Comparison of ENCODE assay signal across 8 cellular contexts in the genomic region with DNA sequence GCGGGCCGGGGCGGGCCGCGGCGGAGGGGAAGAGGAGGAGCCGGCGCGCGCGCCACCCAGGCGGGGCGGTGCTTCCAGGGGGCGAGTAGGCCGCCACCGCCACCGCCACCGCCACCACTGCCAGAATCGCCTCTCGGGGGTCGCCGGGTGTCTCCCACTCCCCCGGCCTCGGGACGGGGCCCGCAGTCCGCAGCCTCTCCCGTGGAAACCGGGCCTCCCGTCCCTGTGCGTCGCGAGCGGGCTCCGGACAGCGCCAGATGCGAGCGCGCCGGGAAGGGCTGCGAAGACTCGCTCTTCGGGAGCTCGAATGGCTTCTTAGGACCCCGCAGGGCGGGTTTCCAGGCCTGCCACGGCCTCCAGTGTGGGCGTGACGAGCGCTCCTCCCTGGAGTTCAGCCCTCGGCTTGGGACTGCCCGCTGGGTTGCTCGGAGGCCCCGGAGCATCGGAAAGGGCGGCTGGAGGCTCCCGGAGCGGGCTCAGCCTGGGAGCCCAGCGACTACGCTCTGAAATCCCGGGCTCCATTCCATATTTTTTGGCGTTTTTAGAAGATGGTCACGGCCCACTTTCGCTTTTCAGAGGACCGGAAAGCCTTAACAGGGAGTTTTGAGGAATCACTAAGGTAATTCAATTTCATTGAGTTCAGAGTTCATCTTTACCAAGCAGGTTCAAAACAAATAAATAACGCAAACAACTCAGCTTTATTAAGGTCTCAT. TPM values are rescaled to one million over a fixed set of nuclear protein-coding genes. Genes with fewer than 3 reads are reported as not detected.
DNase-seq lines count a peak whose midpoint lies in the region; TF ChIP-seq lines count a peak whose summit lies in the region.

No MANE protein-coding gene starts in this region.

- H2BK5ac ChIP-seq in H9 (ENCODE audit: insufficient read length, low read length) = no peak overlapping the region

- H3K9me2 ChIP-seq in neural cell (ENCODE audit: insufficient read depth, low read length) = no peaks in the 10 kb centered on the region

- H4K5ac ChIP-seq in H9 (ENCODE audit: insufficient read length, low read depth, low read length) = no peak overlapping the region

- H3K4me1 Mint-ChIP-seq in H9 = peaks cover 12 to 14% of the 10 kb centered on the region in 2 experiments

- H3K27ac Mint-ChIP-seq in H9 = peak overlapping the region; percentile 39 to 59 (median 55); a peak in 1 of 7 replicates

- H4K20me1 ChIP-seq in H9 (ENCODE audit: control insufficient read depth, insufficient read depth, insufficient read length) (peaks cover 2% of the 10 kb centered on the region), neural cell (ENCODE audit: insufficient read depth) (no peaks in the 10 kb centered on the region)

- no peak overlapping the region for H2BK120ac ChIP-seq in H9 (ENCODE audit: low read depth, low read length, poor library complexity, severe bottlenecking)

- no peak overlapping the region for H2BK12ac ChIP-seq in H9 (ENCODE audit: insufficient read length, low read depth, low read length)

- no peak overlapping the region for H3T11ph ChIP-seq in H9 (ENCODE audit: low read length)

- intact Hi-C loops in stomach (cut with DNase I; ENCODE audit: low total_unique reads) = no loop called here

- WGBS in H9 (ENCODE audit: extremely low coverage, insufficient read length, low lambda C conversion rate) = no CpG with 5 or more reads among the region's 66 CpGs
- WGBS in stomach, 5 donors = 0 to 1% (median 0%) methylated on average over 15 to 66 of the region's 66 CpGs

- H3K9me3 ChIP-seq in H9 (ENCODE audit: control insufficient read depth, low read depth, low read length) (peaks cover 8% of the 10 kb centered on the region), neural cell (ENCODE audit: low read length) (no peaks in the 10 kb centered on the region), stomach (no peaks in the 10 kb centered on the region)

- H3K23ac ChIP-seq in H9 (ENCODE audit: insufficient read length, low read depth, low read length) = no peak overlapping the region

- TF ChIP-seq EP300 in neural cell (conservative IDR thresholded peaks at IDR 0.05; ENCODE audit: poor library complexity, severe bottlenecking) (peak; percentile 58), stomach (IDR thresholded peaks at IDR 0.05) (no peak)

- no peak overlapping the region for H4K8ac ChIP-seq in H9 (replicated peaks; ENCODE audit: insufficient read length, low read depth, low read length)

- H3K27me3 Mint-ChIP-seq in H9 (ENCODE audit: low read depth) = no peaks in the 10 kb centered on the region

- no peak overlapping the region for H3K56ac ChIP-seq in H9 (ENCODE audit: insufficient read length, low read depth, low read length)

- H3K36me3 Mint-ChIP-seq in H9 (ENCODE audit: insufficient read depth in 1 of 3, low read depth in 3 of 3) = peaks cover 9 to 27% (median 18%) of the 10 kb centered on the region in 3 experiments

- no peaks in the 10 kb centered on the region for H3K4me1 ChIP-seq in H9 (ENCODE audit: insufficient read depth, low read length)
- peaks cover 5 to 36% (median 26%) of the 10 kb centered on the region in 4 donors for H3K4me1 ChIP-seq in stomach

- H2AFZ ChIP-seq in H9 (ENCODE audit: low read length) (no peak overlapping the region), neural cell (ENCODE audit: low read depth, low read length) (peak overlapping the region; percentile 87)

- H2BK15ac ChIP-seq in H9 (ENCODE audit: low read depth, low read length) = no peak overlapping the region

- no peak overlapping the region for H3K4ac ChIP-seq in H9 (ENCODE audit: low read depth, low read length)

- no peak overlapping the region for H4K91ac ChIP-seq in H9 (ENCODE audit: insufficient read length, low read depth, low read length)

- peak overlapping the region; percentile 86 to 90 for H3K4me3 Mint-ChIP-seq in H9

- H3K27me3 ChIP-seq in H9 (ENCODE audit: insufficient read depth, low read length) (no peaks in the 10 kb centered on the region), neural cell (ENCODE audit: insufficient read depth, low read depth, low read length) (no peaks in the 10 kb centered on the region), stomach (no peaks in the 10 kb centered on the region)

- no peak overlapping the region for H2AK5ac ChIP-seq in H9 (ENCODE audit: insufficient read length, low read length)

- peak overlapping the region; percentile 63 for H3K18ac ChIP-seq in H9 (ENCODE audit: insufficient read length, low read depth, low read length)

- H3K9ac ChIP-seq in H9 (ENCODE audit: extremely low read depth, insufficient read length, low read length) = peak overlapping the region; percentile 46
- H3K9ac ChIP-seq in neural cell (ENCODE audit: low read length) = peak overlapping the region; percentile 84

- H3K79me2 ChIP-seq in H9 (ENCODE audit: insufficient read depth, low read length) (no peaks in the 10 kb centered on the region; the same call in 1 of the 2 replicates), neural cell (replicated peaks; ENCODE audit: insufficient read depth, low read length) (peaks cover 10% of the 10 kb centered on the region)

- H3K36me3 ChIP-seq in neural cell (ENCODE audit: insufficient read depth, low read length) (no peaks in the 10 kb centered on the region), stomach (peaks cover 0 to 6% (median 5%) of the 10 kb centered on the region in 4 donors)

- peaks cover 11 to 12% of the 10 kb centered on the region in 2 experiments for H3K9me3 Mint-ChIP-seq in H9

- no peaks in the 10 kb centered on the region for H3F3A ChIP-seq in neural cell (ENCODE audit: insufficient read depth, low read length, poor library complexity, severe bottlenecking)

- no peak for TF ChIP-seq RAD21 in neural cell (conservative IDR thresholded peaks at IDR 0.05)

- H3K23me2 ChIP-seq in H9 (ENCODE audit: insufficient read length, low read depth, low read length, poor library complexity, severe bottlenecking) = peaks cover 4% of the 10 kb centered on the region

- H3K14ac ChIP-seq in H9 (ENCODE audit: insufficient read depth, low read length) = no peak overlapping the region; the same call in 1 of the 2 replicates

- in situ Hi-C loops in G401 (cut with HindIII; ENCODE audit: low sequenced_read_pairs) = no loop called here

- H3K4me2 ChIP-seq in H9 (ENCODE audit: insufficient read depth, insufficient read length, low read length) (peak overlapping the region; percentile 83), neural cell (ENCODE audit: low read length) (peak overlapping the region; percentile 42)

- no peak for TF ChIP-seq CTCF in H9 (conservative IDR thresholded peaks at IDR 0.05)
- TF ChIP-seq CTCF in foreskin fibroblast (IDR thresholded peaks at IDR 0.05; ENCODE audit: low read depth, low read length) = no peak
- peak; percentile 46 for TF ChIP-seq CTCF in neural cell (IDR thresholded peaks at IDR 0.05; ENCODE audit: poor library complexity, severe bottlenecking)
- TF ChIP-seq CTCF in stomach (IDR thresholded peaks at IDR 0.05) = no peak

- H3K79me1 ChIP-seq in H9 (ENCODE audit: insufficient read depth, low read depth, low read length, poor library complexity, severe bottlenecking) = no peaks in the 10 kb centered on the region

- DNase-seq in G401 (ENCODE audit: low spot score) = peak; percentile 88
- peak; percentile 95 for DNase-seq in H9
- DNase-seq in M059J (ENCODE audit: low read depth) = peak; percentile 99
- DNase-seq in SHP77 treated with DMSO at 0.1 percent for 48 hours (lab: John Stamatoyannopoulos, UW) = peak; percentile 89
- DNase-seq in activated gamma-delta T cell treated with anti-CD3 and anti-CD28 coated beads, Interleukin-2, amount 50 U/mL, for 16 hours (ENCODE audit: low read depth) = peak; percentile 70
- peak; percentile 99 to 100 for DNase-seq in foreskin fibroblast
- peak; percentile 94 for DNase-seq in stomach

- H3K4me3 ChIP-seq in foreskin fibroblast (ENCODE audit: low read depth in 1 of 2, low read length in 2 of 2) = peak overlapping the region; percentile 91 to 96
- H3K4me3 ChIP-seq in neural cell (ENCODE audit: low read length) = peak overlapping the region; percentile 93
- peak overlapping the region; percentile 89 to 97 (median 94) for H3K4me3 ChIP-seq in stomach

- H3K27ac ChIP-seq in H9 (ENCODE audit: insufficient read length, low read depth, low read length) (no peak overlapping the region), neural cell (ENCODE audit: low read length) (peak overlapping the region; percentile 78), stomach (peak overlapping the region; percentile 92 to 98 (median 96))

- H2BK20ac ChIP-seq in H9 (ENCODE audit: low read depth, low read length, poor library complexity, severe bottlenecking) = no peak overlapping the region

- TF ChIP-seq POLR2A in stomach (IDR thresholded peaks at IDR 0.05) = peak in 2 of 4 donors; percentile 45 to 65

TF ChIP-seq in neural cell, 6 proteins besides CTCF, POLR2A, EP300 and RAD21 (continues in another document):
- TF ChIP-seq SMC3 (conservative IDR thresholded peaks at IDR 0.05; ENCODE audit: poor library complexity) = peak; percentile 31

RNA-seq across cellular contexts. Expression of gene KDSR, which starts 0.4 kb away (rescaled TPM):
- 23.3 and 27.1 TPM in 2 replicates for total RNA-seq in G401 (2014; rRNA removed; shearing (Covaris generic))
- total RNA-seq in H9 (2021) = 50.0 and 58.5 TPM in 2 replicates
- total RNA-seq in M059J (2014; rRNA removed; shearing (Covaris generic)) = 42.7 and 57.8 TPM in 2 replicates
- polyA plus RNA-seq in neural cell = 13.6 and 14.7 TPM in 2 replicates
- polyA minus RNA-seq in neural cell = 9.3 and 14.9 TPM in 2 replicates
- 100 to 1,000 TPM in 1 of 5 donors, 10 to 100 TPM in 2, 1 to 10 TPM in 2; 6.4 to 199 (median 23.3) TPM for total RNA-seq in stomach
- 10 to 100 TPM in 1 of 3 donors, 1 to 10 TPM in 2; 8.2 to 13.3 (median 9.9) TPM for polyA plus RNA-seq in stomach

RNA-seq across cellular contexts. Expression of gene BCL2, which starts 47.8 kb away (rescaled TPM):
- 9.9 and 18.2 TPM in 2 replicates for total RNA-seq in G401 (2014; rRNA removed; shearing (Covaris generic))
- total RNA-seq in H9 (2021) = 1.2 and 1.3 TPM in 2 replicates
- total RNA-seq in M059J (2014; rRNA removed; shearing (Covaris generic)) = 0.07 TPM in 1 of 2 replicates, not detected in the other
- polyA plus RNA-seq in neural cell = 2.9 and 3.4 TPM in 2 replicates
- polyA minus RNA-seq in neural cell = 10.5 and 11.3 TPM in 2 replicates
- 10 to 100 TPM in 3 of 5 donors, 1 to 10 TPM in 2; 3.5 to 53.9 (median 12.1) TPM for total RNA-seq in stomach
- 1 to 10 TPM; 1.5 to 3.7 (median 1.5) TPM for polyA plus RNA-seq in stomach

RNA-seq across cellular contexts. Expression of gene VPS4B, which starts 54.9 kb away (rescaled TPM):
- 24.8 and 37.8 TPM in 2 replicates for total RNA-seq in G401 (2014; rRNA removed; shearing (Covaris generic))
- total RNA-seq in H9 (2021) = 54.4 and 60.2 TPM in 2 replicates
- 40.9 and 48.3 TPM in 2 replicates for total RNA-seq in M059J (2014; rRNA removed; shearing (Covaris generic))
- polyA plus RNA-seq in neural cell = 25.6 and 30.5 TPM in 2 replicates
- polyA minus RNA-seq in neural cell = 54.5 and 58.5 TPM in 2 replicates
- total RNA-seq in stomach = 100 to 1,000 TPM in 1 of 5 donors, 10 to 100 TPM in 4; 23.7 to 108 (median 46.7) TPM
- 10 to 100 TPM; 11.3 to 37.1 (median 18.6) TPM for polyA plus RNA-seq in stomach
